Comparison of ENCODE assay signal across 20 cellular contexts in the genomic region with DNA sequence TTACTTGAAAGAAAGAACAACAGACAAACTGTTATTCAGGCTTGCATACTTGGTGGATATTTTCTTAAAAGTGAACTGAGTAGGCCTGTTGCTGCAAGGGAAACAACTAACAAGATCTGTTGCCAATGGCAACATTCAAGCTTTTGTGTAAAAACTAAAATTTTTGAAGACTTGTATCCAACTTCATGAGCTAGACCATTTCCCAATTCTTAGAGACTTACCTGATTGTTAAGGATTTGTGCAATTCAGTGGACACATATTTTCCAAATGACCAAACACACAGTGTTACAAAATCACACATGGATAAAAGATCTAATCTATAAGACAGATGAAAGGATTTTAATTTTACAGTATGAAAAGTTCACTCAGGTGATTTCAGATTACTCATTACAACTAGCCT.
DNase-seq lines count a peak whose midpoint lies in the region; ATAC-seq, FAIRE-seq and TF ChIP-seq lines count a peak whose summit lies in the region.
"Had no signal": no experiment of that assay in that cellular context is flagged by ENCODE, and none has a peak within 500 bp of the region (broad histone marks: within the 10 kb centered on the region; RNA-seq: fewer than 3 reads in every experiment).

No MANE protein-coding gene starts in this region.

- FAIRE-seq in D721Med (lab: Jason Lieb, UNC): peak; percentile 38
- FAIRE-seq: A549, GM12892, GM18507 had no signal

- DNase-seq in D721Med (ENCODE audit: insufficient read length, low spot score) (no peak), amniotic epithelial cell (ENCODE audit: low read depth) (peak; percentile 49), fibroblast of pulmonary artery (ENCODE audit: low read depth) (peak; percentile 10), retinal pigment epithelial cell (ENCODE audit: low read depth) (peak; percentile 22), NCI-H2029 (lab: John Stamatoyannopoulos, UW) (no peak)
- DNase-seq: AML-193; Caco-2; CD4-positive, alpha-beta T cell; DMS153; DMS79; GDM1; GOT3; H7; HFFc6 had no signal

- ATAC-seq in HG03354 (IDR thresholded peaks at IDR 0.05; ENCODE audit: poor library complexity, severe bottlenecking, unreplicated experiment) (no peak), GM18907 (IDR thresholded peaks at IDR 0.05; ENCODE audit: unreplicated experiment) (no peak)
- ATAC-seq: A549, HCT116 had no signal

- H3K4me3 ChIP-seq in fibroblast of pulmonary artery (replicated peaks; ENCODE audit: low read depth, low read length) (no peak overlapping the region), retinal pigment epithelial cell (ENCODE audit: low read length) (no peak overlapping the region)
- H3K4me3 ChIP-seq: A549 had no signal

- TF ChIP-seq CTCF in D721Med (IDR thresholded peaks at IDR 0.05; ENCODE audit: insufficient read depth, missing control alignments) (no peak), fibroblast of pulmonary artery (IDR thresholded peaks at IDR 0.05; ENCODE audit: low read length, missing control alignments) (no peak), retinal pigment epithelial cell (conservative IDR thresholded peaks at IDR 0.05; ENCODE audit: low read depth, low read length) (no peak)

Comparison
In these comparisons a context has a peak if more than half of its experiments do, and no peak if none do; other contexts are left out.
1. DNase-seq: peak in amniotic epithelial cell (single experiment), fibroblast of pulmonary artery (single experiment) and retinal pigment epithelial cell (single experiment); none in D721Med (single experiment) and NCI-H2029 (single experiment).